In the genomic region with DNA sequence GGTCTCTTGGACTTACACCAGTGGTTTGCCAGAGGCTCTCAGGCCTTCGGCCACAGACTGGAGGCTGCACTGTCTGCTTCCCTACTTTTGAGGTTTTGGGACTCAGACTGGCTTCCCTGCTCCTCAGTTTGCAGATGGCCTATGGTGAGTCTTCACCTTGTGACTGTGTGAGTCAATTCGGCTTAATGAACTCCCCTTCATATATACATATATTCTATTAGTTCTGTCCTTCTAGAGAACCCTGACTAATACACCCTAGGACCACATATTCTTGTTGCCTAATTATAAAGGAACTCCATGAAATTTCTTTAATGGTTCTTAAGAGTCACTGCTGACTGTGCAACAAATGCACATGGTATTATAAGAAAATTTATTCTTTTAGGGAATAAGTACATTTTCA, we compare ENCODE assay signal across 19 cellular contexts.
"Had no signal": no experiment of that assay in that cellular context is flagged by ENCODE, and none has a peak within 500 bp of the region (broad histone marks: within the 10 kb centered on the region; RNA-seq: fewer than 3 reads in every experiment).

No MANE protein-coding gene starts in this region.

- H3K4me3 ChIP-seq: tibial artery, vagina had no signal

- DNase-seq: activated CD4-positive, alpha-beta T cell treated with anti-CD3 and anti-CD28 coated beads for 1 hour; activated CD4-positive, alpha-beta T cell treated with anti-CD3 and anti-CD28 coated beads, Interleukin-2, amount 50 U/mL, for 48 hours; activated CD8-positive, alpha-beta memory T cell treated with anti-CD3 and anti-CD28 coated beads, Interleukin-2, amount 10 ng/mL, durations not matched to agents 7 days and 5 days; activated effector memory CD4-positive, alpha-beta T cell treated with anti-CD3 and anti-CD28 coated beads, Interleukin-2, amount 50 U/mL, for 16 hours; activated T-cell treated with anti-CD3 and anti-CD28 coated beads, Interleukin-2, amount 50 U/mL, for 24 hours; amygdala; cortex of kidney; effector CD4-positive, alpha-beta T cell; hypothalamus; kidney glomerular epithelial cell; nucleus accumbens; stimulated activated CD4-positive, alpha-beta T cell treated with anti-CD3 and anti-CD28 coated beads, Interleukin-2, amount 100 ng/mL, for 48 hours; stimulated activated naive B cell treated with anti-CD40 and anti-IgM and Interleukin-4, amounts not matched to agents 10 μg/mL and 1 μg/mL and 100 μg/mL, for 72 hours; T-cell; T1000; tibial artery had no signal

- H3K4me1 ChIP-seq: tibial artery, vagina had no signal

- H3K36me3 ChIP-seq: tibial artery, vagina had no signal

- ATAC-seq: activated CD8-positive, alpha-beta memory T cell treated with anti-CD3 and anti-CD28 coated beads, Interleukin-2, amount 10 ng/mL, durations not matched to agents 7 days and 5 days; natural killer cell treated with Interleukin-12 subunit alpha and Interleukin-12 subunit beta and Interleukin-15 and Interleukin-18, amount 100 ng/mL, for 72 hours; stimulated activated naive B cell treated with anti-CD40 and anti-IgM and Interleukin-4, amounts not matched to agents 10 μg/mL and 1 μg/mL and 100 μg/mL, for 72 hours; T-cell had no signal

- H3K27me3 ChIP-seq: tibial artery, vagina had no signal

- H3K9me3 ChIP-seq: tibial artery, vagina had no signal

- H3K27ac ChIP-seq: tibial artery, vagina, VCaP had no signal
